1 cellular context compared by ENCODE assay signal in genomic region chr4:1407657-1408333, GRCh38.
TF ChIP-seq lines count a peak whose summit lies in the region.

No MANE protein-coding gene starts in this region.

TF ChIP-seq in H1, 55 proteins besides CTCF, POLR2A, EP300 and RAD21:
- TF ChIP-seq, protein P1, sequence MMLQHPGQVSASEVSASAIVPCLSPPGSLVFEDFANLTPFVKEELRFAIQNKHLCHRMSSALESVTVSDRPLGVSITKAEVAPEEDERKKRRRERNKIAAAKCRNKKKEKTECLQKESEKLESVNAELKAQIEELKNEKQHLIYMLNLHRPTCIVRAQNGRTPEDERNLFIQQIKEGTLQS (IDR thresholded peaks at IDR 0.05; ENCODE audit: insufficient read depth, low read depth, low read length) = no peak
- TF ChIP-seq SP4 (IDR thresholded peaks at IDR 0.05; ENCODE audit: low read length) (no peak), NRF1 (IDR thresholded peaks at IDR 0.05; ENCODE audit: low read depth, low read length) (no peak), ASH2L (IDR thresholded peaks at IDR 0.05; ENCODE audit: low read length) (no peak), KDM1A (IDR thresholded peaks at IDR 0.05; ENCODE audit: borderline replicate concordance, low read length) (no peak), FOSL1 (IDR thresholded peaks at IDR 0.05; ENCODE audit: insufficient read depth, low read depth, low read length) (no peak), TCF12 (IDR thresholded peaks at IDR 0.05; ENCODE audit: low read depth, low read length) (no peak), SIX5 (IDR thresholded peaks at IDR 0.05; ENCODE audit: low read depth, low read length) (no peak), POLR2AphosphoS5 (IDR thresholded peaks at IDR 0.05; ENCODE audit: low read depth, low read length) (no peak), TAF7 (optimal IDR thresholded peaks at IDR 0.05; ENCODE audit: borderline replicate concordance, low read depth, low read length) (no peak), JUND (IDR thresholded peaks at IDR 0.05; ENCODE audit: low read length) (no peak), RNF2 (IDR thresholded peaks at IDR 0.05; ENCODE audit: borderline replicate concordance, low read depth, low read length, missing control alignments, poor library complexity, severe bottlenecking) (no peak)
- TF ChIP-seq, protein P2, sequence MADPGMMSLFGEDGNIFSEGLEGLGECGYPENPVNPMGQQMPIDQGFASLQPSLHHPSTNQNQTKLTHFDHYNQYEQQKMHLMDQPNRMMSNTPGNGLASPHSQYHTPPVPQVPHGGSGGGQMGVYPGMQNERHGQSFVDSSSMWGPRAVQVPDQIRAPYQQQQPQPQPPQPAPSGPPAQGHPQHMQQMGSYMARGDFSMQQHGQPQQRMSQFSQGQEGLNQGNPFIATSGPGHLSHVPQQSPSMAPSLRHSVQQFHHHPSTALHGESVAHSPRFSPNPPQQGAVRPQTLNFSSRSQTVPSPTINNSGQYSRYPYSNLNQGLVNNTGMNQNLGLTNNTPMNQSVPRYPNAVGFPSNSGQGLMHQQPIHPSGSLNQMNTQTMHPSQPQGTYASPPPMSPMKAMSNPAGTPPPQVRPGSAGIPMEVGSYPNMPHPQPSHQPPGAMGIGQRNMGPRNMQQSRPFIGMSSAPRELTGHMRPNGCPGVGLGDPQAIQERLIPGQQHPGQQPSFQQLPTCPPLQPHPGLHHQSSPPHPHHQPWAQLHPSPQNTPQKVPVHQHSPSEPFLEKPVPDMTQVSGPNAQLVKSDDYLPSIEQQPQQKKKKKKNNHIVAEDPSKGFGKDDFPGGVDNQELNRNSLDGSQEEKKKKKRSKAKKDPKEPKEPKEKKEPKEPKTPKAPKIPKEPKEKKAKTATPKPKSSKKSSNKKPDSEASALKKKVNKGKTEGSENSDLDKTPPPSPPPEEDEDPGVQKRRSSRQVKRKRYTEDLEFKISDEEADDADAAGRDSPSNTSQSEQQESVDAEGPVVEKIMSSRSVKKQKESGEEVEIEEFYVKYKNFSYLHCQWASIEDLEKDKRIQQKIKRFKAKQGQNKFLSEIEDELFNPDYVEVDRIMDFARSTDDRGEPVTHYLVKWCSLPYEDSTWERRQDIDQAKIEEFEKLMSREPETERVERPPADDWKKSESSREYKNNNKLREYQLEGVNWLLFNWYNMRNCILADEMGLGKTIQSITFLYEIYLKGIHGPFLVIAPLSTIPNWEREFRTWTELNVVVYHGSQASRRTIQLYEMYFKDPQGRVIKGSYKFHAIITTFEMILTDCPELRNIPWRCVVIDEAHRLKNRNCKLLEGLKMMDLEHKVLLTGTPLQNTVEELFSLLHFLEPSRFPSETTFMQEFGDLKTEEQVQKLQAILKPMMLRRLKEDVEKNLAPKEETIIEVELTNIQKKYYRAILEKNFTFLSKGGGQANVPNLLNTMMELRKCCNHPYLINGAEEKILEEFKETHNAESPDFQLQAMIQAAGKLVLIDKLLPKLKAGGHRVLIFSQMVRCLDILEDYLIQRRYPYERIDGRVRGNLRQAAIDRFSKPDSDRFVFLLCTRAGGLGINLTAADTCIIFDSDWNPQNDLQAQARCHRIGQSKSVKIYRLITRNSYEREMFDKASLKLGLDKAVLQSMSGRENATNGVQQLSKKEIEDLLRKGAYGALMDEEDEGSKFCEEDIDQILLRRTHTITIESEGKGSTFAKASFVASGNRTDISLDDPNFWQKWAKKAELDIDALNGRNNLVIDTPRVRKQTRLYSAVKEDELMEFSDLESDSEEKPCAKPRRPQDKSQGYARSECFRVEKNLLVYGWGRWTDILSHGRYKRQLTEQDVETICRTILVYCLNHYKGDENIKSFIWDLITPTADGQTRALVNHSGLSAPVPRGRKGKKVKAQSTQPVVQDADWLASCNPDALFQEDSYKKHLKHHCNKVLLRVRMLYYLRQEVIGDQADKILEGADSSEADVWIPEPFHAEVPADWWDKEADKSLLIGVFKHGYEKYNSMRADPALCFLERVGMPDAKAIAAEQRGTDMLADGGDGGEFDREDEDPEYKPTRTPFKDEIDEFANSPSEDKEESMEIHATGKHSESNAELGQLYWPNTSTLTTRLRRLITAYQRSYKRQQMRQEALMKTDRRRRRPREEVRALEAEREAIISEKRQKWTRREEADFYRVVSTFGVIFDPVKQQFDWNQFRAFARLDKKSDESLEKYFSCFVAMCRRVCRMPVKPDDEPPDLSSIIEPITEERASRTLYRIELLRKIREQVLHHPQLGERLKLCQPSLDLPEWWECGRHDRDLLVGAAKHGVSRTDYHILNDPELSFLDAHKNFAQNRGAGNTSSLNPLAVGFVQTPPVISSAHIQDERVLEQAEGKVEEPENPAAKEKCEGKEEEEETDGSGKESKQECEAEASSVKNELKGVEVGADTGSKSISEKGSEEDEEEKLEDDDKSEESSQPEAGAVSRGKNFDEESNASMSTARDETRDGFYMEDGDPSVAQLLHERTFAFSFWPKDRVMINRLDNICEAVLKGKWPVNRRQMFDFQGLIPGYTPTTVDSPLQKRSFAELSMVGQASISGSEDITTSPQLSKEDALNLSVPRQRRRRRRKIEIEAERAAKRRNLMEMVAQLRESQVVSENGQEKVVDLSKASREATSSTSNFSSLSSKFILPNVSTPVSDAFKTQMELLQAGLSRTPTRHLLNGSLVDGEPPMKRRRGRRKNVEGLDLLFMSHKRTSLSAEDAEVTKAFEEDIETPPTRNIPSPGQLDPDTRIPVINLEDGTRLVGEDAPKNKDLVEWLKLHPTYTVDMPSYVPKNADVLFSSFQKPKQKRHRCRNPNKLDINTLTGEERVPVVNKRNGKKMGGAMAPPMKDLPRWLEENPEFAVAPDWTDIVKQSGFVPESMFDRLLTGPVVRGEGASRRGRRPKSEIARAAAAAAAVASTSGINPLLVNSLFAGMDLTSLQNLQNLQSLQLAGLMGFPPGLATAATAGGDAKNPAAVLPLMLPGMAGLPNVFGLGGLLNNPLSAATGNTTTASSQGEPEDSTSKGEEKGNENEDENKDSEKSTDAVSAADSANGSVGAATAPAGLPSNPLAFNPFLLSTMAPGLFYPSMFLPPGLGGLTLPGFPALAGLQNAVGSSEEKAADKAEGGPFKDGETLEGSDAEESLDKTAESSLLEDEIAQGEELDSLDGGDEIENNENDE (IDR thresholded peaks at IDR 0.05; ENCODE audit: insufficient replicate concordance, low read length) = no peak
- TF ChIP-seq, protein P3, sequence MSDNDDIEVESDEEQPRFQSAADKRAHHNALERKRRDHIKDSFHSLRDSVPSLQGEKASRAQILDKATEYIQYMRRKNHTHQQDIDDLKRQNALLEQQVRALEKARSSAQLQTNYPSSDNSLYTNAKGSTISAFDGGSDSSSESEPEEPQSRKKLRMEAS (IDR thresholded peaks at IDR 0.05) = no peak
TF ChIP-seq in H1: peak in this region for 0.
